ENCODE assay signal across 16 cellular contexts in genomic region chr4:53309321-53310020, GRCh38.
"Had no signal": no experiment of that assay in that cellular context is flagged by ENCODE, and none has a peak within 500 bp of the region (broad histone marks: within the 10 kb centered on the region; RNA-seq: fewer than 3 reads in every experiment).

No MANE protein-coding gene starts in this region.

- H3K27me3 ChIP-seq: breast epithelium, transverse colon, vagina had no signal

- H3K4me1 ChIP-seq: breast epithelium, transverse colon, vagina had no signal

- H3K27ac ChIP-seq: breast epithelium, transverse colon, vagina had no signal

- H3K4me1 Mint-ChIP-seq: activated CD4-positive, alpha-beta T cell treated with anti-CD3 and anti-CD28 coated beads, Interleukin-2, amount 10 ng/mL, durations not matched to agents 24 days and 14 days had no signal

- H3K4me3 ChIP-seq: breast epithelium, transverse colon, vagina had no signal

- DNase-seq: activated CD4-positive, alpha-beta T cell treated with anti-CD3 and anti-CD28 coated beads, Interleukin-2, amount 10 ng/mL, durations not matched to agents 24 days and 14 days; activated gamma-delta T cell treated with Interleukin-2 at 50 U/mL for 16 hours; activated naive CD8-positive, alpha-beta T cell treated with anti-CD3 and anti-CD28 coated beads for 36 hours; anterior cingulate cortex; erythroblast; foreskin melanocyte; mesendoderm; retina; stimulated activated CD4-positive, alpha-beta T cell treated with anti-CD3 and anti-CD28 coated beads, Interleukin-4, amount 100 ng/mL, for 1 hour; stimulated activated naive CD4-positive, alpha-beta T cell; substantia nigra; transverse colon had no signal

- ATAC-seq: natural killer cell treated with Interleukin-12 subunit alpha and Interleukin-12 subunit beta and Interleukin-15 and Interleukin-18, amount 100 ng/mL, for 72 hours; WTC11 had no signal

- H3K27me3 Mint-ChIP-seq: activated CD4-positive, alpha-beta T cell treated with anti-CD3 and anti-CD28 coated beads, Interleukin-2, amount 10 ng/mL, durations not matched to agents 24 days and 14 days; activated naive CD8-positive, alpha-beta T cell treated with anti-CD3 and anti-CD28 coated beads for 36 hours; natural killer cell treated with Interleukin-12 subunit alpha and Interleukin-12 subunit beta and Interleukin-15 and Interleukin-18, amount 100 ng/mL, for 72 hours had no signal

- H3K9me3 ChIP-seq: breast epithelium, transverse colon, vagina had no signal

- H3K36me3 ChIP-seq: breast epithelium, vagina had no signal

- H3K4me3 Mint-ChIP-seq: activated CD4-positive, alpha-beta T cell treated with anti-CD3 and anti-CD28 coated beads, Interleukin-2, amount 10 ng/mL, durations not matched to agents 24 days and 14 days; activated naive CD8-positive, alpha-beta T cell treated with anti-CD3 and anti-CD28 coated beads for 36 hours; natural killer cell treated with Interleukin-12 subunit alpha and Interleukin-12 subunit beta and Interleukin-15 and Interleukin-18, amount 100 ng/mL, for 72 hours; WTC11 had no signal

- H3K27ac Mint-ChIP-seq: activated CD4-positive, alpha-beta T cell treated with anti-CD3 and anti-CD28 coated beads, Interleukin-2, amount 10 ng/mL, durations not matched to agents 24 days and 14 days; activated naive CD8-positive, alpha-beta T cell treated with anti-CD3 and anti-CD28 coated beads for 36 hours; natural killer cell treated with Interleukin-12 subunit alpha and Interleukin-12 subunit beta and Interleukin-15 and Interleukin-18, amount 100 ng/mL, for 72 hours; WTC11 had no signal
